In genomic region chr9:107282759-107283620, GRCh38 we compare ENCODE assay signal across 8 cellular contexts. TPM values are rescaled to one million over a fixed set of nuclear protein-coding genes. Genes with fewer than 3 reads are reported as not detected.
A peak's percentile ranks its signal among the peaks of the same experiment; 100 is the strongest.
DNase-seq lines count a peak whose midpoint lies in the region; ATAC-seq and TF ChIP-seq lines count a peak whose summit lies in the region.

RAD23B (plus strand) TSS chr9:107283279; CDS start chr9:107283630, 351 bp downstream.

- peak within 1 kb of the TSS; percentile 68 to 98 (median 92) for H3K4me3 ChIP-seq in heart right ventricle
- peak within 1 kb of the TSS; percentile 84 for H3K4me3 ChIP-seq in upper lobe of right lung

- H3K9me3 ChIP-seq in heart right ventricle = no peaks in the 10 kb centered on the region
- H3K9me3 ChIP-seq in upper lobe of right lung = no peaks in the 10 kb centered on the region

- H3K27ac ChIP-seq in heart right ventricle (peak within 1 kb of the TSS; percentile 97 to 100 (median 99)), upper lobe of right lung (peak within 1 kb of the TSS; percentile 98)

- intact Hi-C loops in T-helper 1 cell treated with Interleukin-12 subunit alpha and Interleukin-12 subunit beta and Interleukin-4 antibody, amounts not matched to agents 30 ng/mL and 1 ng/mL, for 36 hours (cut with micrococcal nuclease) = loop anchor here (1.0 to 5.0 kb wide), 8 partner anchors 36 to 1837 kb away; partner anchors contain the start of genes ABITRAM, CTNNAL1, ELP1 and FSD1L
- intact Hi-C loops in heart right ventricle (cut with DNase I) (loop anchor here in 2 of 10 donors (5.0 to 10.0 kb wide), 3 partner anchors 34 to 62 kb away; no protein-coding TSS in a partner anchor), posterior vena cava (cut with DNase I) (no loop called here), upper lobe of right lung (cut with DNase I) (no loop called here)

- no peak for TF ChIP-seq CTCF in GM13976 (IDR thresholded peaks at IDR 0.05; ENCODE audit: borderline replicate concordance, control extremely low read depth, extremely low read depth, insufficient read depth, missing control alignments)
- peak in 1 of 9 donors; percentile 2 for TF ChIP-seq CTCF in heart right ventricle (IDR thresholded peaks at IDR 0.05)
- TF ChIP-seq CTCF in upper lobe of right lung (IDR thresholded peaks at IDR 0.05) = no peak

- WGBS in heart right ventricle, 2 donors = 0% methylated on average over 81 to 97 of the region's 100 CpGs

- no peaks in the 10 kb centered on the region for H3K27me3 ChIP-seq in heart right ventricle
- H3K27me3 ChIP-seq in upper lobe of right lung = no peaks in the 10 kb centered on the region

- H3K4me1 ChIP-seq in heart right ventricle (peaks cover 0 to 49% (median 41%) of the 10 kb centered on the region in 9 donors), upper lobe of right lung (peaks cover 29% of the 10 kb centered on the region)

- no peaks in the 10 kb centered on the region for H3K36me3 ChIP-seq in heart right ventricle
- H3K36me3 ChIP-seq in upper lobe of right lung = no peaks in the 10 kb centered on the region

- peak; percentile 97 for DNase-seq in GM13976 (ENCODE audit: low spot score)
- peak; percentile 85 for DNase-seq in NCI-H146 treated with DMSO at 0.1 percent for 48 hours (lab: John Stamatoyannopoulos, UW; ENCODE audit: unreplicated experiment)
- DNase-seq in amniotic epithelial cell (ENCODE audit: low read depth) = peak; percentile 97
- DNase-seq in heart right ventricle = peak; percentile 98 to 99
- DNase-seq in posterior vena cava (ENCODE audit: low spot score) = peak; percentile 100
- DNase-seq in upper lobe of right lung = peak; percentile 100

- in situ Hi-C loops in GM13976 (cut with MboI; ENCODE audit: low sequenced_read_pairs, unreplicated experiment) = no loop called here

- ATAC-seq in HG02870 (IDR thresholded peaks at IDR 0.05; ENCODE audit: unreplicated experiment) (peak; percentile 89), heart right ventricle (peak; percentile 96 to 99 (median 98)), upper lobe of right lung (peak; percentile 96)

RNA-seq across cellular contexts. Expression of gene RAD23B, which starts in this region (rescaled TPM):
- total RNA-seq in T-helper 1 cell treated with Interleukin-12 subunit alpha and Interleukin-12 subunit beta and Interleukin-4 antibody, amounts not matched to agents 30 ng/mL and 1 ng/mL, for 36 hours = 94.2 and 103 TPM in 2 replicates
- total RNA-seq in heart right ventricle = 100 to 1,000 TPM in 7 of 10 donors, 10 to 100 TPM in 3; 85.5 to 122 (median 106) TPM
- polyA plus RNA-seq in heart right ventricle = 10 to 100 TPM; 41.7 to 57.1 TPM
- total RNA-seq in posterior vena cava = 10 to 100 TPM; 79.8 to 89.2 TPM
- 98.0 TPM for total RNA-seq in upper lobe of right lung

Comparison
In these comparisons a context has a peak if more than half of its experiments do, and no peak if none do; other contexts are left out.
1. Peak in every context shown above with its lines: DNase-seq, ATAC-seq, H3K4me3 ChIP-seq and H3K27ac ChIP-seq.